Comparison of ENCODE assay signal across 12 cellular contexts in the genomic region with DNA sequence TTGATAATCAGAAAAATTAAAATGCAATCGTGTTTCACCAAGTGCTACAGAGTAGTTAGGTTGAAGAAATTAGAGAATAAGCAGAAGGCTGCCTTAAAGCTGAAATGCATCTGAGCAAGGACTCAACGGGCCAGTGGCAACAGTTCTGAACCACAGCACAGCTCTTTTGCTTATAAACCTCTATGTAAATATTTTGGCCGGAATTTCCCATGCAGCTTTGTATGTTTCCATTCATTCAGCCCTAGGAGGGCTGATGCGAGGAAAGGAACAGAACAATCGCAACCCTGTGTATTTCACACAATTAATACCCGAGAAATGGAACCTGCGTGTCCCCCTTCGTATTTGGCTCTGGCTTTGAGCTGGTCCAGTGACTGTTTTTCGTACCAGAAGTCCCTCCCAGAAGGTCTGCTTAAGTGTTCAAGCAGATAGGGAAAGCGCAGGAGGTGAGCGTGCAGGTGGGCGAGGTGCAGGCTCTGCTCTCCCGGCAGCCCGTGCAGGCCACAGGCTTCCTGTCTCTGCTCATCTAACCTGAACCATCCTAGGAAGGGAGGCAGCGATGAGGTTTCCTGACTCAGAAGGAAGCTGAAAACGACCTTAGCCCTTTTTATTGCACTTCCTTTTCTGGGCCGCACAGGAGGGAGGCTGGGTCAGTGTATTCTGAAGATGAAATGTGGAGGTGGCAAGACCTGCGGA.
DNase-seq lines count a peak whose midpoint lies in the region; ATAC-seq, FAIRE-seq and TF ChIP-seq lines count a peak whose summit lies in the region.
"Had no signal": no experiment of that assay in that cellular context is flagged by ENCODE, and none has a peak within 500 bp of the region (broad histone marks: within the 10 kb centered on the region; RNA-seq: fewer than 3 reads in every experiment).

No MANE protein-coding gene starts in this region.

- H3K79me2 ChIP-seq in SU-DHL-6 (ENCODE audit: insufficient read depth, low read length) (no peaks in the 10 kb centered on the region), GM12878 (ENCODE audit: control insufficient read depth, insufficient read depth, low read length) (no peaks in the 10 kb centered on the region)

- no peaks in the 10 kb centered on the region for H3K9me2 ChIP-seq in SU-DHL-6 (replicated peaks; ENCODE audit: insufficient read depth, low read length)

- CTCF ChIA-PET in activated CD4-positive, alpha-beta T cell treated with anti-CD3 and anti-CD28 coated beads for 36 hours (lab: Charles Lee): interaction anchor here (0.8 to 1.3 kb wide), 3 partner anchors 16 to 124 kb away, joined by 3 to 6 read pairs (median 4); no protein-coding TSS in a partner anchor
- CTCF ChIA-PET in GM12878 (lab: Yijun Ruan, JAX): interaction anchor here (1.8 kb wide), 1 partner anchor 20 kb away, joined by 5 read pairs; no protein-coding TSS in a partner anchor

- H2AFZ ChIP-seq in SU-DHL-6 (ENCODE audit: low read depth, low read length, severe bottlenecking) (no peak overlapping the region), GM12878 (ENCODE audit: control insufficient read depth, low read depth, low read length) (peak overlapping the region; percentile 48)

- no peaks in the 10 kb centered on the region for H3F3A ChIP-seq in SU-DHL-6 (ENCODE audit: insufficient read depth)

- POLR2A ChIA-PET in activated CD4-positive, alpha-beta T cell treated with anti-CD3 and anti-CD28 coated beads for 36 hours (lab: Charles Lee): no interaction called here
- POLR2A ChIA-PET in GM12878 (lab: Charles Lee): no interaction called here

- H3K4me3 Mint-ChIP-seq in activated CD4-positive, alpha-beta T cell treated with anti-CD3 and anti-CD28 coated beads for 36 hours: no peak overlapping the region
- H3K4me3 Mint-ChIP-seq in stimulated activated naive B cell treated with anti-CD40 and anti-IgM and Interleukin-4, amounts not matched to agents 10 μg/mL and 1 μg/mL and 100 μg/mL, for 72 hours: peak overlapping the region in 1 of 2 donors; percentile 19

- TF ChIP-seq CTCF in SU-DHL-6 (IDR thresholded peaks at IDR 0.05; ENCODE audit: insufficient read depth, low read length, poor library complexity, severe bottlenecking) (no peak), GM12878 (IDR thresholded peaks at IDR 0.05 in 2 of 3, conservative IDR thresholded peaks at IDR 0.05 in 1 of 3; ENCODE audit: control insufficient read depth in 2 of 3, extremely low read depth in 1 of 3, insufficient read depth in 1 of 3, low read depth in 3 of 3, low read length in 3 of 3) (no peak), gastrocnemius medialis (IDR thresholded peaks at IDR 0.05 in 4 of 5, conservative IDR thresholded peaks at IDR 0.05 in 1 of 5) (no peak)

- intact Hi-C loops in activated CD4-positive, alpha-beta T cell treated with anti-CD3 and anti-CD28 coated beads for 36 hours (cut with DNase I, micrococcal nuclease): no loop called here
- intact Hi-C loops in GM12878 (cut with micrococcal nuclease; ENCODE audit: unreplicated experiment): no loop called here
- intact Hi-C loops in gastrocnemius medialis (cut with DNase I; ENCODE audit: low total_unique reads): no loop called here

- H3K4me2 ChIP-seq in SU-DHL-6 (ENCODE audit: low read depth, low read length, poor library complexity, severe bottlenecking) (peak overlapping the region; percentile 23), GM12878 (ENCODE audit: control insufficient read depth, insufficient read depth) (peak overlapping the region; percentile 88)

- H3K27me3 ChIP-seq in SU-DHL-6 (ENCODE audit: low read length): no peaks in the 10 kb centered on the region
- H3K27me3 ChIP-seq in GM12878 (replicated peaks in 1 of 2; ENCODE audit: control insufficient read depth in 2 of 2, insufficient read depth in 2 of 2, low read length in 1 of 2): no peaks in the 10 kb centered on the region; a peak in 1 of 4 replicates
- H3K27me3 ChIP-seq in gastrocnemius medialis: peaks cover 0 to 3% (median 0%) of the 10 kb centered on the region in 3 donors
- H3K27me3 ChIP-seq: tibial artery had no signal

- H3K9me3 Mint-ChIP-seq in activated CD4-positive, alpha-beta T cell treated with anti-CD3 and anti-CD28 coated beads for 36 hours (ENCODE audit: low read depth): no peaks in the 10 kb centered on the region
- H3K9me3 Mint-ChIP-seq in stimulated activated naive B cell treated with anti-CD40 and anti-IgM and Interleukin-4, amounts not matched to agents 10 μg/mL and 1 μg/mL and 100 μg/mL, for 72 hours: no peaks in the 10 kb centered on the region

- peaks cover 15% of the 10 kb centered on the region for H3K4me1 ChIP-seq in GM12878 (ENCODE audit: control insufficient read depth, insufficient read depth, low read length)
- no peaks in the 10 kb centered on the region for H3K4me1 ChIP-seq in gastrocnemius medialis
- H3K4me1 ChIP-seq: tibial artery had no signal

- no peaks in the 10 kb centered on the region for H3K36me3 Mint-ChIP-seq in activated CD4-positive, alpha-beta T cell treated with anti-CD3 and anti-CD28 coated beads for 36 hours (ENCODE audit: low read depth)
- H3K36me3 Mint-ChIP-seq in stimulated activated naive B cell treated with anti-CD40 and anti-IgM and Interleukin-4, amounts not matched to agents 10 μg/mL and 1 μg/mL and 100 μg/mL, for 72 hours: no peaks in the 10 kb centered on the region

- RAD21 ChIA-PET in GM12878 (lab: Charles Lee; ENCODE audit: unreplicated experiment): no interaction called here

- no peak overlapping the region for H3K27ac ChIP-seq in SU-DHL-6 (ENCODE audit: low read depth, low read length)
- H3K27ac ChIP-seq in GM12878 (ENCODE audit: control insufficient read depth, insufficient read depth): no peak overlapping the region
- no peak overlapping the region for H3K27ac ChIP-seq in gastrocnemius medialis
- H3K27ac ChIP-seq: 22Rv1, tibial artery had no signal

- FAIRE-seq in GM12878 (lab: Jason Lieb, UNC): peak; percentile 70
- FAIRE-seq: RCC 7860 had no signal

- in situ Hi-C loops in GM12878 (cut with MboI): no loop called here
- in situ Hi-C loops in gastrocnemius medialis (cut with MboI; ENCODE audit: low sequenced_read_pairs in 4 of 4): no loop called here

- H3K4me3 ChIP-seq in SU-DHL-6 (ENCODE audit: insufficient read depth, low read length, poor library complexity, severe bottlenecking) (no peak overlapping the region), GM12878 (peak overlapping the region; percentile 17; the same call in 1 of the 2 replicates), gastrocnemius medialis (no peak overlapping the region)
- H3K4me3 ChIP-seq: tibial artery had no signal

- SMC1A ChIA-PET in GM12878 (lab: Charles Lee; ENCODE audit: uncharacterized antibody, unreplicated experiment): interaction anchor here (1.2 kb wide), 1 partner anchor 172 kb away, joined by 3 read pairs; no protein-coding TSS in a partner anchor

- H4K20me1 ChIP-seq in SU-DHL-6 (ENCODE audit: low read depth, low read length): no peaks in the 10 kb centered on the region
- no peaks in the 10 kb centered on the region for H4K20me1 ChIP-seq in GM12878 (ENCODE audit: control insufficient read depth, insufficient read depth)

- DNase-seq in activated CD4-positive, alpha-beta T cell treated with anti-CD3 and anti-CD28 coated beads for 36 hours: peak; percentile 68
- no peak for DNase-seq in activated CD4-positive, alpha-beta T cell treated with anti-CD3 and anti-CD28 coated beads, Interleukin-2, amount 50 U/mL, for 4 hours
- no peak for DNase-seq in GM12878 (ENCODE audit: low read depth, low spot score)
- peak; percentile 8 for DNase-seq in stimulated activated naive B cell treated with anti-CD40 and anti-IgM and Interleukin-4, amounts not matched to agents 10 μg/mL and 1 μg/mL and 100 μg/mL, for 72 hours
- DNase-seq in HPDE6-E6E7 (ENCODE audit: extremely low spot score): no peak
- DNase-seq in gastrocnemius medialis: no peak
- DNase-seq: NCI-H1436, tibial artery had no signal

- WGBS in GM12878 (ENCODE audit: insufficient coverage, insufficient replicate concordance, low lambda C conversion rate, missing lambda C conversion rate): 3% methylated on average over 18 of the region's 18 CpGs

- no peak for TF ChIP-seq POLR2A in GM12878 (IDR thresholded peaks at IDR 0.05; ENCODE audit: low read depth, low read length)
- TF ChIP-seq POLR2A in gastrocnemius medialis (IDR thresholded peaks at IDR 0.05): no peak

- H3K4me1 Mint-ChIP-seq in activated CD4-positive, alpha-beta T cell treated with anti-CD3 and anti-CD28 coated beads for 36 hours: peaks cover 22% of the 10 kb centered on the region
- peaks cover 13 to 20% of the 10 kb centered on the region in 2 donors for H3K4me1 Mint-ChIP-seq in stimulated activated naive B cell treated with anti-CD40 and anti-IgM and Interleukin-4, amounts not matched to agents 10 μg/mL and 1 μg/mL and 100 μg/mL, for 72 hours

- TF ChIP-seq RAD21 in GM12878 (IDR thresholded peaks at IDR 0.05; ENCODE audit: insufficient read depth, low read depth, low read length): no peak

- no TSS peak for BruUV-seq in GM12878 (replicated peaks; lab: Mats Ljungman, UMichigan)

- H3K27me3 Mint-ChIP-seq in activated CD4-positive, alpha-beta T cell treated with anti-CD3 and anti-CD28 coated beads for 36 hours: no peaks in the 10 kb centered on the region
- H3K27me3 Mint-ChIP-seq in stimulated activated naive B cell treated with anti-CD40 and anti-IgM and Interleukin-4, amounts not matched to agents 10 μg/mL and 1 μg/mL and 100 μg/mL, for 72 hours: no peaks in the 10 kb centered on the region

- no peaks in the 10 kb centered on the region for H3K9me3 ChIP-seq in SU-DHL-6 (ENCODE audit: insufficient read depth, low read length)
- H3K9me3 ChIP-seq in GM12878 (replicated peaks; ENCODE audit: control insufficient read depth, insufficient read depth, low read length): no peaks in the 10 kb centered on the region
- no peaks in the 10 kb centered on the region for H3K9me3 ChIP-seq in gastrocnemius medialis
- H3K9me3 ChIP-seq: tibial artery had no signal

- H3K36me3 ChIP-seq in SU-DHL-6 (ENCODE audit: low read length): no peaks in the 10 kb centered on the region
- no peaks in the 10 kb centered on the region for H3K36me3 ChIP-seq in GM12878 (ENCODE audit: control insufficient read depth in 2 of 2, insufficient read depth in 2 of 2, low read length in 1 of 2)
- no peaks in the 10 kb centered on the region for H3K36me3 ChIP-seq in gastrocnemius medialis
- H3K36me3 ChIP-seq: tibial artery had no signal

- H3K27ac Mint-ChIP-seq in activated CD4-positive, alpha-beta T cell treated with anti-CD3 and anti-CD28 coated beads for 36 hours: peak overlapping the region; percentile 70
- H3K27ac Mint-ChIP-seq in stimulated activated naive B cell treated with anti-CD40 and anti-IgM and Interleukin-4, amounts not matched to agents 10 μg/mL and 1 μg/mL and 100 μg/mL, for 72 hours: no peak overlapping the region

- TF ChIP-seq EP300 in GM12878 (IDR thresholded peaks at IDR 0.05; ENCODE audit: borderline replicate concordance in 1 of 2, control insufficient read depth in 1 of 2, low read depth in 2 of 2, low read length in 2 of 2): no peak

- peak; percentile 92 for ATAC-seq in activated CD4-positive, alpha-beta T cell treated with anti-CD3 and anti-CD28 coated beads for 36 hours
- peak; percentile 40 for ATAC-seq in GM12878
- ATAC-seq in stimulated activated naive B cell treated with anti-CD40 and anti-IgM and Interleukin-4, amounts not matched to agents 10 μg/mL and 1 μg/mL and 100 μg/mL, for 72 hours (replicated peaks): peak; percentile 75 to 82
- ATAC-seq in GM18502 (IDR thresholded peaks at IDR 0.05; ENCODE audit: poor library complexity, unreplicated experiment): no peak
- ATAC-seq in gastrocnemius medialis: no peak

- H3K9ac ChIP-seq in SU-DHL-6 (ENCODE audit: low read length) (no peak overlapping the region), GM12878 (ENCODE audit: control insufficient read depth, insufficient read depth, low read length) (no peak overlapping the region)

Comparison
In these comparisons a context has a peak if more than half of its experiments do, and no peak if none do; other contexts are left out.
1. DNase-seq: peak in activated CD4-positive, alpha-beta T cell treated with anti-CD3 and anti-CD28 coated beads for 36 hours (single experiment) and stimulated activated naive B cell treated with anti-CD40 and anti-IgM and Interleukin-4, amounts not matched to agents 10 μg/mL and 1 μg/mL and 100 μg/mL, for 72 hours (single experiment); none in activated CD4-positive, alpha-beta T cell treated with anti-CD3 and anti-CD28 coated beads, Interleukin-2, amount 50 U/mL, for 4 hours (0 of 2), GM12878 (single experiment), HPDE6-E6E7 (single experiment) and gastrocnemius medialis (0 of 2).
2. ATAC-seq: peak in activated CD4-positive, alpha-beta T cell treated with anti-CD3 and anti-CD28 coated beads for 36 hours (single experiment), GM12878 (single experiment) and stimulated activated naive B cell treated with anti-CD40 and anti-IgM and Interleukin-4, amounts not matched to agents 10 μg/mL and 1 μg/mL and 100 μg/mL, for 72 hours (2 of 2); none in GM18502 (single experiment) and gastrocnemius medialis (0 of 2).